Comparison of ENCODE assay signal across 8 cellular contexts in the genomic region with DNA sequence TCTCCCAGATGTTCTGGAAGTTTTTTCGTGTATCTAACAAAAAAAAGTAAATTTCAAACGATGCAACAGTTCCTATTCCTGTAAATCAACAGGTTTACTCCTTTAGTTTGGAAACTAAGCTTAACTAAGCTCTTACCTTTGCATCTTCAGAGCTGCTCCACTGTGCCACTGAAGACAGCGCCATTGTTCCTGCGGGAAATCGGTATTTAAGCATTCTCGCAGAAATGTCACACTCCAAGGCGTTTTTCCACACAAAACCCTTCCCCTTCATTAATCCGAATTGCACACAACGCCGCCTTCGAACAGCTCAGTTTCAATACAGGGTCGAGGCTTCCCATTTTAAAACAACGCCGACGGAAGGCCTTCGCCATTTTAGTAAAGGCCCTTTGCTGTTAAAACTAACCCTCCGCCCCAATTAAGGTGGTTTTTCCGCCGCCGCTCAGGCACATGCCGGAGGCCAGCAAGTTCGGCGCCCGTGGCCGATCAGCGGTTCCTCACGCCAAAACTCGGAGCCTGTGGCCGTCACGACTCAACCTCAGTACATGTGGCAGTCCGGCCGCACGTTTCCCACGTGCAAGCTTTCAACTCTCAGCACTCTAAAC. TPM values are rescaled to one million over a fixed set of nuclear protein-coding genes. Genes with fewer than 3 reads are reported as not detected.
A peak's percentile ranks its signal among the peaks of the same experiment; 100 is the strongest.
DNase-seq lines count a peak whose midpoint lies in the region; ATAC-seq and TF ChIP-seq lines count a peak whose summit lies in the region.

No MANE protein-coding gene starts in this region.

- H3K27ac ChIP-seq in WERI-Rb-1 (peak overlapping the region; percentile 81), cardiac muscle cell (peak overlapping the region; percentile 94)

- H3K9me3 ChIP-seq in WERI-Rb-1 (ENCODE audit: severe bottlenecking) (no peaks in the 10 kb centered on the region), cardiac muscle cell (ENCODE audit: low read depth) (no peaks in the 10 kb centered on the region)

- H3K4me1 ChIP-seq in cardiac muscle cell (ENCODE audit: low read depth) = peaks cover 6% of the 10 kb centered on the region

- intact Hi-C loops in sciatic nerve (cut with DNase I) = loop anchor here (5.0 kb wide), 1 partner anchor 36 kb away; a partner anchor contains a TSS

- peaks cover 36% of the 10 kb centered on the region for H3K36me3 ChIP-seq in WERI-Rb-1
- H3K36me3 ChIP-seq in cardiac muscle cell = no peaks in the 10 kb centered on the region

- peak; percentile 41 for DNase-seq in NCI-H82 (lab: John Stamatoyannopoulos, UW)
- no peak for DNase-seq in NCI-H82 treated with DMSO at 0.1 percent for 48 hours (lab: John Stamatoyannopoulos, UW; ENCODE audit: unreplicated experiment)
- no peak for DNase-seq in WERI-Rb-1
- no peak for DNase-seq in cardiac muscle cell (ENCODE audit: low read depth in 1 of 2, low spot score in 1 of 2)
- DNase-seq in sciatic nerve (ENCODE audit: low spot score) = no peak
- no peak for DNase-seq in OCI-M1 (lab: John Stamatoyannopoulos, UW)

- H3K27me3 ChIP-seq in WERI-Rb-1 (ENCODE audit: insufficient read depth, low read depth, severe bottlenecking) (no peaks in the 10 kb centered on the region), cardiac muscle cell (no peaks in the 10 kb centered on the region)

- TF ChIP-seq CTCF in WERI-Rb-1 (IDR thresholded peaks at IDR 0.05; ENCODE audit: low read depth, low read length) = no peak
- no peak for TF ChIP-seq CTCF in cardiac muscle cell (IDR thresholded peaks at IDR 0.05; ENCODE audit: low read depth, low read length)

- H3K4me3 ChIP-seq in WERI-Rb-1 (ENCODE audit: low read depth, low read length) (peak overlapping the region; percentile 100), cardiac muscle cell (peak overlapping the region; percentile 91)

- ATAC-seq in sciatic nerve = peak; percentile 9
- ATAC-seq in HG03139 (IDR thresholded peaks at IDR 0.05; ENCODE audit: unreplicated experiment) = no peak
- ATAC-seq in GM18909 (IDR thresholded peaks at IDR 0.05; ENCODE audit: poor library complexity, unreplicated experiment) = no peak

RNA-seq across cellular contexts. Expression of a gene that starts 35.4 kb away (rescaled TPM):
- 28.5 and 40.7 TPM in 2 replicates for total RNA-seq in cardiac muscle cell
- 45.9 and 48.8 TPM in 2 replicates for polyA plus RNA-seq in cardiac muscle cell
- 96.3 TPM for total RNA-seq in sciatic nerve
